In genomic region chr19:5540208-5540607, GRCh38 we compare ENCODE assay signal across 1 cellular context.
TF ChIP-seq lines count a peak whose summit lies in the region.

No MANE protein-coding gene starts in this region.

TF ChIP-seq in H1, 55 proteins besides CTCF, POLR2A, EP300 and RAD21:
- TF ChIP-seq TEAD4 (IDR thresholded peaks at IDR 0.05; ENCODE audit: low read depth, low read length), result no peak
- no peak for TF ChIP-seq SIX5 (IDR thresholded peaks at IDR 0.05; ENCODE audit: low read depth, low read length)
- no peak for TF ChIP-seq KDM4A (IDR thresholded peaks at IDR 0.05; ENCODE audit: low read depth, low read length, severe bottlenecking)
- TF ChIP-seq JUN (IDR thresholded peaks at IDR 0.05; ENCODE audit: low read depth, low read length), result no peak
- no peak for TF ChIP-seq HDAC6 (IDR thresholded peaks at IDR 0.05; ENCODE audit: low read depth, low read length)
- no peak for TF ChIP-seq BACH1 (IDR thresholded peaks at IDR 0.05; ENCODE audit: low read length)
- TF ChIP-seq CBX5 (IDR thresholded peaks at IDR 0.05; ENCODE audit: low read depth, low read length), result no peak
- TF ChIP-seq ATF2 (IDR thresholded peaks at IDR 0.05; ENCODE audit: low read length), result no peak
- no peak for TF ChIP-seq CHD2 (IDR thresholded peaks at IDR 0.05; ENCODE audit: low read length)
- no peak for TF ChIP-seq RXRA (IDR thresholded peaks at IDR 0.05; ENCODE audit: insufficient read depth, low read depth, low read length)
- TF ChIP-seq POLR2AphosphoS5 (IDR thresholded peaks at IDR 0.05; ENCODE audit: low read depth, low read length), result no peak
- no peak for TF ChIP-seq E2F6 (IDR thresholded peaks at IDR 0.05)
- no peak for TF ChIP-seq SIN3A (conservative IDR thresholded peaks at IDR 0.05 in 1 of 2, IDR thresholded peaks at IDR 0.05 in 1 of 2; ENCODE audit: low read depth in 1 of 2, low read length in 2 of 2)
- no peak for TF ChIP-seq SAP30 (IDR thresholded peaks at IDR 0.05; ENCODE audit: insufficient read depth, insufficient replicate concordance, low read length)
- no peak for TF ChIP-seq KDM5A (IDR thresholded peaks at IDR 0.05; ENCODE audit: low read length)
- TF ChIP-seq PHF8 (conservative IDR thresholded peaks at IDR 0.05; ENCODE audit: low read depth, low read length), result no peak
- TF ChIP-seq RFX5 (IDR thresholded peaks at IDR 0.05; ENCODE audit: borderline replicate concordance, low read depth, low read length), result no peak
- TF ChIP-seq YY1 (IDR thresholded peaks at IDR 0.05; ENCODE audit: low read depth, low read length), result no peak
- no peak for TF ChIP-seq ATF3 (IDR thresholded peaks at IDR 0.05; ENCODE audit: insufficient read depth, low read depth, low read length)
- no peak for TF ChIP-seq SIRT6 (IDR thresholded peaks at IDR 0.05; ENCODE audit: low read length)
